8 cellular contexts compared by ENCODE assay signal in the genomic region with DNA sequence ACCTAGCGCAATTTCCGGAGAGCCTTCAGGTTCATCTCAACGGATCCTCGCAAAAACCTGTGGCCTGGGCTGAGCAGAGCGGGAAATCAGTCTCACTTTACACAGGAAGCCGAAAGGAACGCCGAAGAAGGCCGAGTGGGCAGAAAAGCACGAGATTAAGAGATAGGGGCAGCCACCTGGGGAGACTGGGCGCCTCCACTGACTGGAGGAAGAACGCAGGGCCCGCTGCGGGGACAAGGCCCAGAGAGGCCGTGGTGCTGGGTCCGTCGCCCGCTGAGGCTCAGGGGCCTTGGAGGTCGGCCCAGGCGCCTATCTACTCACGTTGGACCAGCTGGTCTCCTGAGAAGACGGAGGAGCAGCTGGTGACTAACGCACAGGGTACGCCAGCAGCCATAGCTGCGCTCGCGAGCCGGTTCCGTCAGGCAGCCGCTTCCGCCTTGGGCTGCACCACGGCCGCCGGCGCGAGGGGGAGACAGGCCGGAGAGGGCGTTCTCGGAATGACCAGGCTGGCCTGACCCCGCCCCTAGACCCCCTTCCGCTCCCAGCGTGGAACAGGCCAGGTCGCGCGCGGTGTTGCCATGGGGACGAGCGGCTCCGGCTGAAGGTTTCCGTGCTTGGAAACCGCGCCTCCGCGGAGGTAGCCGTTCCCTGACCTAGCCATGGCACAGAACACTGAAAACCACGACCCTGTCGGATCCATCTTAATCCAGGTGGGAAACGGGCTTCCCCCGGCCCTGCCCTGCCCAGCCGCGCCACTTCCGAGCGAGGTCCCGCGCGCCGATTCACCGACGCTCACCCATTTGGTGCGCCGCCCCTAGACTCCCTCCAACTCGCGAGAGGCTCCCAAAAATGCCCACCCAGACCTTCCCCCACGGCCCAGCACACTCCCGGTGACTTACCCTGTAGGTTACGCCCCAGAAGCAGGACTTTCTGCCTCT. TPM values are rescaled to one million over a fixed set of nuclear protein-coding genes. Genes with fewer than 3 reads are reported as not detected.
DNase-seq lines count a peak whose midpoint lies in the region; ATAC-seq and TF ChIP-seq lines count a peak whose summit lies in the region.

A gene with protein sequence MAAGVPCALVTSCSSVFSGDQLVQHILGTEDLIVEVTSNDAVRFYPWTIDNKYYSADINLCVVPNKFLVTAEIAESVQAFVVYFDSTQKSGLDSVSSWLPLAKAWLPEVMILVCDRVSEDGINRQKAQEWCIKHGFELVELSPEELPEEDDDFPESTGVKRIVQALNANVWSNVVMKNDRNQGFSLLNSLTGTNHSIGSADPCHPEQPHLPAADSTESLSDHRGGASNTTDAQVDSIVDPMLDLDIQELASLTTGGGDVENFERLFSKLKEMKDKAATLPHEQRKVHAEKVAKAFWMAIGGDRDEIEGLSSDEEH (minus strand): TSS at position 424 of the 938 bp plus-strand sequence. CDS start 30 bp downstream, at position 394.
A gene (plus strand): TSS at position 549 of the 938 bp plus-strand sequence. CDS start 111 bp downstream, at position 660.

- H3K4me3 ChIP-seq in endodermal cell (ENCODE audit: low read length): peak within 1 kb of the TSS; percentile 100

- H3K4me1 Mint-ChIP-seq in endodermal cell: no peaks in the 10 kb centered on the region

- no peaks in the 10 kb centered on the region for H3K27me3 ChIP-seq in endodermal cell (ENCODE audit: control insufficient read depth, insufficient read depth, low read length, poor library complexity, severe bottlenecking)

- no peak for TF ChIP-seq CTCF in endodermal cell (conservative IDR thresholded peaks at IDR 0.05)

- H3K27me3 Mint-ChIP-seq in endodermal cell (ENCODE audit: insufficient read depth): peaks cover 18% of the 10 kb centered on the region

- H3K36me3 ChIP-seq in endodermal cell (ENCODE audit: control insufficient read depth, insufficient read depth, low read length): peaks cover 4% of the 10 kb centered on the region

- in situ Hi-C loops in Caki2 (cut with HindIII; ENCODE audit: low pct_unique_long_range_greater_than_20kb, low sequenced_read_pairs): no loop called here

- H3K4me3 Mint-ChIP-seq in endodermal cell: peak within 1 kb of the TSS; percentile 98

- H3K9ac ChIP-seq in endodermal cell (ENCODE audit: extremely low read depth, low read length, poor library complexity, severe bottlenecking): peak within 1 kb of the TSS; percentile 95

- peak within 1 kb of the TSS; percentile 98 for H3K27ac Mint-ChIP-seq in endodermal cell

- peak; percentile 90 for ATAC-seq in GM21390 (IDR thresholded peaks at IDR 0.05; ENCODE audit: unreplicated experiment)

- no peaks in the 10 kb centered on the region for H3K9me3 Mint-ChIP-seq in endodermal cell

- H3K9me3 ChIP-seq in endodermal cell (ENCODE audit: control insufficient read depth, low read length): no peaks in the 10 kb centered on the region

- 0 to 1% methylated on average over 20 to 76 of the region's 76 CpGs for WGBS in endodermal cell (ENCODE audit: insufficient coverage in 1 of 2, insufficient read length in 1 of 2), 2 experiments

- DNase-seq in Caki2 (ENCODE audit: low read depth) (peak; percentile 96), HUDEP-2 (lab: John Stamatoyannopoulos, UW; ENCODE audit: unreplicated experiment in 76 of 76) (peak; percentile 58 to 99 (median 96)), NOMO-1 treated with dmso at 0.1 percent for 144 hours (lab: John Stamatoyannopoulos, UW; ENCODE audit: unreplicated experiment) (peak; percentile 91), endodermal cell (peak; percentile 100), mesenteric fat pad (ENCODE audit: low spot score) (peak; percentile 100)
- peak; percentile 94 for DNase-seq in activated CD8-positive, alpha-beta memory T cell treated with anti-CD3 and anti-CD28 coated beads, Interleukin-2, amount 50 U/mL, for 24 hours (ENCODE audit: extremely low read depth)
- DNase-seq in stimulated activated CD8-positive, alpha-beta memory T cell treated with anti-CD3 and anti-CD28 coated beads, Interleukin-15, amount 100 ng/mL, for 1 hour (ENCODE audit: low read depth): peak; percentile 96

- H3K36me3 Mint-ChIP-seq in endodermal cell (ENCODE audit: low read depth): peaks cover 2% of the 10 kb centered on the region

- H3K4me1 ChIP-seq in endodermal cell (ENCODE audit: control insufficient read depth, insufficient read depth, low read length): no peaks in the 10 kb centered on the region

- H3K27ac ChIP-seq in endodermal cell (ENCODE audit: low read depth, low read length): peak within 1 kb of the TSS; percentile 72

RNA-seq across cellular contexts. Expression of the first gene that starts in this region (rescaled TPM):
- 34.9 and 63.7 TPM in 2 replicates for total RNA-seq in Caki2 (2014; rRNA removed; shearing (Covaris generic); ENCODE audit: low replicate concordance)
- total RNA-seq in endodermal cell: 10 to 100 TPM; 67.7 to 99.1 TPM
- 42.5 TPM for polyA plus RNA-seq in endodermal cell (2013, experiment 1 of 2)
- polyA plus RNA-seq in endodermal cell (2013, experiment 2 of 2): 44.0 TPM
- 26.1 TPM for total RNA-seq in mesenteric fat pad

RNA-seq across cellular contexts. Expression of the second gene that starts in this region (rescaled TPM):
- total RNA-seq in Caki2 (2014; rRNA removed; shearing (Covaris generic); ENCODE audit: low replicate concordance): 1.7 and 2.7 TPM in 2 replicates
- total RNA-seq in endodermal cell: 10 to 100 TPM in 1 of 2 donors, 1 to 10 TPM in 1; 6.2 to 12.8 TPM
- 5.0 TPM for polyA plus RNA-seq in endodermal cell (2013, experiment 1 of 2)
- polyA plus RNA-seq in endodermal cell (2013, experiment 2 of 2): 5.8 TPM
- total RNA-seq in mesenteric fat pad: 0.45 TPM

Comparison
In these comparisons a context has a peak if more than half of its experiments do, and no peak if none do; other contexts are left out.
1. Peak in every context shown above with its lines: DNase-seq, ATAC-seq, H3K4me3 ChIP-seq and H3K27ac ChIP-seq.